ENCODE assay signal across 22 cellular contexts in genomic region chr1:3370856-3371703, GRCh38.
DNase-seq lines count a peak whose midpoint lies in the region; ATAC-seq and TF ChIP-seq lines count a peak whose summit lies in the region.
"Had no signal": no experiment of that assay in that cellular context is flagged by ENCODE, and none has a peak within 500 bp of the region (broad histone marks: within the 10 kb centered on the region; RNA-seq: fewer than 3 reads in every experiment).

No MANE protein-coding gene starts in this region.

- H3K27me3 ChIP-seq in sigmoid colon (peaks cover 0 to 12% (median 0%) of the 10 kb centered on the region in 3 donors), aorta (ENCODE audit: control insufficient read depth in 1 of 2, insufficient read depth in 2 of 2, low read length in 1 of 2) (no peaks in the 10 kb centered on the region)

- peak overlapping the region in 1 of 2 donors; percentile 70 for H3K27ac Mint-ChIP-seq in natural killer cell treated with Interleukin-12 subunit alpha and Interleukin-12 subunit beta and Interleukin-15 and Interleukin-18, amount 100 ng/mL, for 72 hours
- peak overlapping the region in 1 of 2 donors; percentile 35 for H3K27ac Mint-ChIP-seq in natural killer cell
- H3K27ac Mint-ChIP-seq: CD4-positive, alpha-beta memory T cell; IgD-negative memory B cell had no signal

- no peaks in the 10 kb centered on the region for H3K36me3 ChIP-seq in sigmoid colon
- H3K36me3 ChIP-seq in aorta (ENCODE audit: control insufficient read depth in 1 of 2, insufficient read depth in 2 of 2, low read length in 1 of 2), result no peaks in the 10 kb centered on the region
- H3K36me3 ChIP-seq: BLaER1 treated with 17β-estradiol and CSF1 and Interleukin-3, amounts not matched to agents 10 nM and 100 nM had no signal

- H3K27me3 Mint-ChIP-seq in natural killer cell treated with Interleukin-12 subunit alpha and Interleukin-12 subunit beta and Interleukin-15 and Interleukin-18, amount 100 ng/mL, for 72 hours, result peaks cover 31 to 50% of the 10 kb centered on the region in 2 donors
- peaks cover 29 to 36% of the 10 kb centered on the region in 2 donors for H3K27me3 Mint-ChIP-seq in natural killer cell (ENCODE audit: low read depth in 2 of 2)

- no peak for TF ChIP-seq EP300 in sigmoid colon (IDR thresholded peaks at IDR 0.05)

- WGBS in sigmoid colon, 2 donors, result 82 to 93% methylated on average over 4 of the region's 4 CpGs
- WGBS in aorta, 2 donors, result 98 to 100% methylated on average over 4 of the region's 4 CpGs

- H3K9me3 ChIP-seq in sigmoid colon (no peaks in the 10 kb centered on the region), aorta (ENCODE audit: control insufficient read depth, low read length) (no peaks in the 10 kb centered on the region)
- H3K9me3 ChIP-seq: Caco-2 had no signal

- peaks cover 0 to 27% (median 22%) of the 10 kb centered on the region in 4 donors for H3K4me1 ChIP-seq in sigmoid colon
- H3K4me1 ChIP-seq in aorta (ENCODE audit: control insufficient read depth in 1 of 2, insufficient read depth in 2 of 2, low read length in 2 of 2), result peaks cover 8 to 9% of the 10 kb centered on the region in 2 donors
- H3K4me1 ChIP-seq: Caco-2 had no signal

- peaks cover 29 to 34% of the 10 kb centered on the region in 2 donors for H3K4me1 Mint-ChIP-seq in natural killer cell treated with Interleukin-12 subunit alpha and Interleukin-12 subunit beta and Interleukin-15 and Interleukin-18, amount 100 ng/mL, for 72 hours (ENCODE audit: low read depth in 2 of 2)
- peaks cover 17 to 51% of the 10 kb centered on the region in 2 donors for H3K4me1 Mint-ChIP-seq in natural killer cell
- H3K4me1 Mint-ChIP-seq: IgD-negative memory B cell had no signal

- no peak for DNase-seq in natural killer cell treated with Interleukin-12 subunit alpha and Interleukin-12 subunit beta and Interleukin-15 and Interleukin-18, amount 100 ng/mL, for 72 hours (ENCODE audit: low spot score)
- DNase-seq in natural killer cell (no peak), coronary artery (ENCODE audit: low spot score) (no peak), sigmoid colon (no peak), aorta (no peak), NCI-H187 treated with DMSO at 0.1 percent for 48 hours (lab: John Stamatoyannopoulos, UW) (no peak), DMS 273 treated with DMSO at 0.1 percent for 48 hours (lab: John Stamatoyannopoulos, UW) (no peak), activated T-cell treated with anti-CD3 and anti-CD28 coated beads for 4 hours (no peak)
- DNase-seq: 8988T; Caco-2; CD4-positive, alpha-beta memory T cell; DND-41; H7; Kasumi-1; NCI-H1694; NCI-H2081 treated with DMSO at 0.1 percent for 48 hours; NCI-H446 treated with DMSO at 0.1 percent for 48 hours; NCI-H526 treated with DMSO at 0.1 percent for 48 hours; OCI-M1 had no signal

- ATAC-seq in natural killer cell treated with Interleukin-12 subunit alpha and Interleukin-12 subunit beta and Interleukin-15 and Interleukin-18, amount 100 ng/mL, for 72 hours, result no peak
- no peak for ATAC-seq in natural killer cell
- ATAC-seq in aorta (ENCODE audit: low FRiP score), result no peak
- ATAC-seq: GM12878 had no signal

- H3K9me3 Mint-ChIP-seq in natural killer cell treated with Interleukin-12 subunit alpha and Interleukin-12 subunit beta and Interleukin-15 and Interleukin-18, amount 100 ng/mL, for 72 hours, result peaks cover 4% of the 10 kb centered on the region
- peaks cover 4 to 6% of the 10 kb centered on the region in 2 donors for H3K9me3 Mint-ChIP-seq in natural killer cell

- H3K4me3 ChIP-seq in coronary artery, result peak overlapping the region; percentile 14
- no peak overlapping the region for H3K4me3 ChIP-seq in sigmoid colon
- H3K4me3 ChIP-seq in aorta (ENCODE audit: low read length in 2 of 2), result no peak overlapping the region
- H3K4me3 ChIP-seq: BLaER1 treated with 17β-estradiol and CSF1 and Interleukin-3, amounts not matched to agents 10 nM and 100 nM; GM12878 had no signal

- H3K27ac ChIP-seq in coronary artery (peak overlapping the region; percentile 94 to 97), sigmoid colon (peak overlapping the region in 3 of 4 donors; percentile 65 to 75 (median 73)), aorta (ENCODE audit: low read depth in 1 of 2, low read length in 2 of 2) (peak overlapping the region; percentile 86 to 93)
- H3K27ac ChIP-seq: BLaER1 treated with 17β-estradiol and CSF1 and Interleukin-3, amounts not matched to agents 10 nM and 100 nM had no signal

- no peak for TF ChIP-seq POLR2A in sigmoid colon (IDR thresholded peaks at IDR 0.05)

- H3K4me3 Mint-ChIP-seq in natural killer cell treated with Interleukin-12 subunit alpha and Interleukin-12 subunit beta and Interleukin-15 and Interleukin-18, amount 100 ng/mL, for 72 hours, result peak overlapping the region; percentile 47
- no peak overlapping the region for H3K4me3 Mint-ChIP-seq in natural killer cell
- H3K4me3 Mint-ChIP-seq: CD4-positive, alpha-beta memory T cell had no signal

- TF ChIP-seq CTCF in natural killer cell (IDR thresholded peaks at IDR 0.05), result no peak
- no peak for TF ChIP-seq CTCF in coronary artery (IDR thresholded peaks at IDR 0.05)
- TF ChIP-seq CTCF in sigmoid colon (IDR thresholded peaks at IDR 0.05), result no peak

- intact Hi-C loops in natural killer cell (cut with micrococcal nuclease) (no loop called here), sigmoid colon (cut with DNase I) (no loop called here), aorta (cut with DNase I) (no loop called here)

- H3K36me3 Mint-ChIP-seq in natural killer cell treated with Interleukin-12 subunit alpha and Interleukin-12 subunit beta and Interleukin-15 and Interleukin-18, amount 100 ng/mL, for 72 hours, result peaks cover 7% of the 10 kb centered on the region
- no peaks in the 10 kb centered on the region for H3K36me3 Mint-ChIP-seq in natural killer cell
- H3K36me3 Mint-ChIP-seq: CD4-positive, alpha-beta memory T cell; IgD-negative memory B cell had no signal
